Comparison of ENCODE assay signal across 9 cellular contexts in the genomic region with DNA sequence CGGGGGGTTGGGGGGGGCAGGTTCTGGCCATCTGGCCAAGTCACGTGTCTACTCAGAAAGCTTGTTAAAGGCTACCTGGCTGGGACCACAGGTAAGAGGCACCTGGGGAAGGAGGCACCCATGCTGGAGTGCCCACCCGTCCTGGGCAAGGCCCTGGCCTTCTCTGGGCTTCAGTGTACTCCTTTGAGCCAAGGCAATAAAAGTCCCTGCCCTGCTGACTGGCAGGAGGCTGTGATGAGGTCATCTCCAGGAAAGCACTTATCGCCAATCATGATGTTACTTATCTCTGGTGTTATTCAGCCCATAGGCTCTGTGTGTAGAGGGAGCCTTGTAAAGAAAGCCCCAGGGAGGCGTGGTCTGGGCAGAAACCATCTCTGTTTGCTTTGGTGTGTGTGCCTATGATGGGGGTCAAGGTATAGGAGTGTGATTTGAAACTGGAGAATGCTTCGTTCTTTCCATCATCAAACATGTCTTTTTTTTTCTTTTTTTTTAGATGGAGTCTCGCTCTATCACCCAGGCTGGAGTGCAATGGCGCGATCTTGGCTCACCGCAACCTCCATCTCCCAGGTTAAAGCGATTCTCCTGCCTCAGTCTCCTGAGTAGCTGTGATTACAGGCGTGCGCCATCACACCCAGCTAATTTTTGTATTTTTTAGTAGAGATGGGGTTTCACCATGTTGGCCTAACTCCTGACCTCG. TPM values are rescaled to one million over a fixed set of nuclear protein-coding genes. Genes with fewer than 3 reads are reported as not detected.
DNase-seq lines count a peak whose midpoint lies in the region; ATAC-seq, FAIRE-seq and TF ChIP-seq lines count a peak whose summit lies in the region.
"Had no signal": no experiment of that assay in that cellular context is flagged by ENCODE, and none has a peak within 500 bp of the region (broad histone marks: within the 10 kb centered on the region; RNA-seq: fewer than 3 reads in every experiment).

No MANE protein-coding gene starts in this region.

- H3K27me3 ChIP-seq in adrenal gland (no peaks in the 10 kb centered on the region), HepG2 (ENCODE audit: control insufficient read depth in 1 of 2, insufficient read depth in 2 of 2, low read length in 2 of 2) (peaks cover 0 to 25% of the 10 kb centered on the region in 2 experiments; a peak in 2 of 5 replicates)

- H3K36me3 Mint-ChIP-seq in activated T-cell treated with anti-CD3 and anti-CD28 coated beads, Interleukin-2, amount 50 U/mL, for 4 hours (ENCODE audit: insufficient read depth) = no peaks in the 10 kb centered on the region

- peak; percentile 62 to 68 for ATAC-seq in activated T-cell treated with anti-CD3 and anti-CD28 coated beads, Interleukin-2, amount 50 U/mL, for 4 hours
- peak; percentile 6 for ATAC-seq in HepG2
- ATAC-seq in HG03039 (IDR thresholded peaks at IDR 0.05; ENCODE audit: unreplicated experiment) = no peak
- no peak for ATAC-seq in HG02763 (IDR thresholded peaks at IDR 0.05; ENCODE audit: unreplicated experiment)

- CTCF ChIA-PET in HepG2 (lab: Yijun Ruan, JAX; ENCODE audit: low intra/inter-chr PET ratio, low total read pairs) = no interaction called here

- no peak for TF ChIP-seq EP300 in HepG2 (IDR thresholded peaks at IDR 0.05; ENCODE audit: low read depth in 2 of 2, low read length in 2 of 2)
- TF ChIP-seq EP300 in HepG2 (CRISPR knock-in tag; IDR thresholded peaks at IDR 0.05; ENCODE audit: borderline replicate concordance) = no peak

- TF ChIP-seq RAD21 in HepG2 (CRISPR knock-in tag; IDR thresholded peaks at IDR 0.05) = no peak

- TF ChIP-seq CTCF in adrenal gland (IDR thresholded peaks at IDR 0.05) = no peak
- TF ChIP-seq CTCF in HepG2 (CRISPR knock-in tag; IDR thresholded peaks at IDR 0.05) = no peak

- intact Hi-C loops in adrenal gland (cut with DNase I) (no loop called here), HepG2 (cut with micrococcal nuclease; ENCODE audit: unreplicated experiment) (loop anchor here (2.0 kb wide), 1 partner anchor 27 kb away; no protein-coding TSS in a partner anchor)

- H3K4me1 Mint-ChIP-seq in activated T-cell treated with anti-CD3 and anti-CD28 coated beads, Interleukin-2, amount 50 U/mL, for 4 hours (ENCODE audit: low read depth) = peaks cover 24% of the 10 kb centered on the region

- H3K4me1 ChIP-seq in adrenal gland (replicated peaks in 1 of 2) = peaks cover 11 to 26% of the 10 kb centered on the region in 2 donors
- H3K4me1 ChIP-seq in HepG2 (ENCODE audit: insufficient read depth, low read length) = peaks cover 61% of the 10 kb centered on the region

- 61 to 75% (median 67%) methylated on average over 11 to 14 of the region's 14 CpGs for WGBS in adrenal gland, 4 donors
- WGBS in HepG2 (ENCODE audit: low lambda C conversion rate) = 60% methylated on average over 11 of the region's 14 CpGs

- no peaks in the 10 kb centered on the region for H3K9me3 Mint-ChIP-seq in activated T-cell treated with anti-CD3 and anti-CD28 coated beads, Interleukin-2, amount 50 U/mL, for 4 hours

- no peak overlapping the region for H3K9ac ChIP-seq in HepG2 (ENCODE audit: insufficient read depth, low read depth, low read length)

- peak; percentile 49 for FAIRE-seq in HepG2 (lab: Jason Lieb, UNC)

- H3K27me3 Mint-ChIP-seq in activated T-cell treated with anti-CD3 and anti-CD28 coated beads, Interleukin-2, amount 50 U/mL, for 4 hours (ENCODE audit: low read depth) = peaks cover 2% of the 10 kb centered on the region

- no peak for TF ChIP-seq POLR2A in adrenal gland (IDR thresholded peaks at IDR 0.05)
- TF ChIP-seq POLR2A in HepG2 (IDR thresholded peaks at IDR 0.05; ENCODE audit: insufficient read depth in 1 of 2, low read depth in 2 of 2, low read length in 2 of 2) = no peak

- no peak for DNase-seq in activated T-cell treated with anti-CD3 and anti-CD28 coated beads, Interleukin-2, amount 50 U/mL, for 4 hours
- DNase-seq in activated T-cell treated with anti-CD3 and anti-CD28 coated beads for 4 hours (no peak), NCI-H2196 treated with DMSO at 0.1 percent for 48 hours (lab: John Stamatoyannopoulos, UW; ENCODE audit: unreplicated experiment) (peak; percentile 99), adrenal gland (peak in 6 of 7 donors; percentile 65 to 78 (median 73)), HepG2 (ENCODE audit: low spot score) (peak; percentile 89), activated gamma-delta T cell treated with Interleukin-2 at 50 U/mL for 16 hours (no peak)

- H3K9me3 ChIP-seq in adrenal gland (replicated peaks in 1 of 3) (no peaks in the 10 kb centered on the region), HepG2 (ENCODE audit: low read length) (no peaks in the 10 kb centered on the region)

- H3K36me3 ChIP-seq in adrenal gland (replicated peaks in 1 of 2) (no peaks in the 10 kb centered on the region), HepG2 (replicated peaks in 1 of 2; ENCODE audit: control insufficient read depth in 1 of 2, insufficient read depth in 2 of 2, low read length in 2 of 2) (no peaks in the 10 kb centered on the region)

- H3K4me3 ChIP-seq in adrenal gland = no peak overlapping the region
- peak overlapping the region in 1 of 3 experiments; percentile 39; a peak in 1 of 6 replicates for H3K4me3 ChIP-seq in HepG2 (replicated peaks in 1 of 3; ENCODE audit: insufficient read depth in 1 of 3, low read depth in 2 of 3, low read length in 3 of 3)

- in situ Hi-C loops in HepG2 (cut with HindIII; ENCODE audit: extremely low pct_ligation_motif_present, low pct_unique_long_range_greater_than_20kb) = no loop called here

- H2AFZ ChIP-seq in HepG2 (ENCODE audit: low read length) = no peak overlapping the region

- POLR2A ChIA-PET in HepG2 (lab: Yijun Ruan, JAX) = interaction anchor here (1.7 kb wide), 1 partner anchor 16 kb away, joined by 4 read pairs; no protein-coding TSS in a partner anchor

- no TSS peak for BruUV-seq in HepG2 (replicated peaks; lab: Mats Ljungman, UMichigan)

- H3K4me2 ChIP-seq in HepG2 (ENCODE audit: low read depth, low read length) = peak overlapping the region; percentile 72

- no peak overlapping the region for H3K4me3 Mint-ChIP-seq in activated T-cell treated with anti-CD3 and anti-CD28 coated beads, Interleukin-2, amount 50 U/mL, for 4 hours

- no peaks in the 10 kb centered on the region for H4K20me1 ChIP-seq in HepG2 (ENCODE audit: insufficient read depth, low read length)

- H3K79me2 ChIP-seq in HepG2 (ENCODE audit: insufficient read depth, low read length) = peaks cover 12% of the 10 kb centered on the region

- H3K27ac ChIP-seq in adrenal gland = peak overlapping the region in 3 of 5 donors; percentile 10 to 75 (median 56)
- H3K27ac ChIP-seq in HepG2 (ENCODE audit: extremely low read length, insufficient read depth, low read length) = no peak overlapping the region

RNA-seq across cellular contexts. Expression of gene CLDN4, which starts 2.5 kb away (rescaled TPM):
- total RNA-seq in activated T-cell treated with anti-CD3 and anti-CD28 coated beads, Interleukin-2, amount 50 U/mL, for 4 hours = under 1 TPM; 0.24 to 0.56 (median 0.32) TPM
- total RNA-seq in adrenal gland (1 to 10 TPM in 1 of 8 donors, under 1 TPM in 6, not detected in 1; 0.16 to 1.2 (median 0.41) TPM), HepG2 (2016; rRNA removed; fragmentation: Illumina TruSeq; extraction: Trizol) (9.4 and 28.2 TPM in 2 replicates)
- polyA plus RNA-seq in adrenal gland (under 1 TPM; 0.04 to 0.48 (median 0.37) TPM), HepG2 (2011; rRNA removed) (35.7 and 47.4 TPM in 2 replicates)
- 4.3 and 4.7 TPM in 2 replicates for total RNA-seq in HepG2 (2016; cell fraction: cytosol; rRNA removed; fragmentation: Illumina TruSeq; extraction: Trizol; ENCODE audit: low read depth)
- total RNA-seq in HepG2 (2016; cell fraction: insoluble cytoplasmic fraction; rRNA removed; fragmentation: Illumina TruSeq; extraction: Trizol) = 9.9 and 28.5 TPM in 2 replicates
- total RNA-seq in HepG2 (2016; cell fraction: membrane; rRNA removed; fragmentation: Illumina TruSeq; extraction: Trizol) = 7.4 and 7.9 TPM in 2 replicates
- 24.8 and 28.9 TPM in 2 replicates for total RNA-seq in HepG2 (2016; cell fraction: nucleus; rRNA removed; fragmentation: Illumina TruSeq; extraction: Trizol)
- 46.8 and 65.8 TPM in 2 replicates for polyA plus RNA-seq in HepG2 (2011; cell fraction: cytosol; rRNA removed)
- polyA plus RNA-seq in HepG2 (2011; cell fraction: nucleus; rRNA removed) = 34.9 and 35.5 TPM in 2 replicates
- polyA plus RNA-seq in HepG2 (2012) = 16.0 and 29.2 TPM in 2 replicates
- 2.9 and 3.1 TPM in 2 replicates for polyA plus RNA-seq in HepG2 (2016; cell fraction: cytosol; fragmentation: Illumina TruSeq; extraction: Trizol; ENCODE audit: low read depth)
- 8.7 and 9.9 TPM in 2 replicates for polyA plus RNA-seq in HepG2 (2016; cell fraction: insoluble cytoplasmic fraction; fragmentation: Illumina TruSeq; extraction: Trizol; ENCODE audit: low read depth)
- polyA plus RNA-seq in HepG2 (2016; cell fraction: membrane; fragmentation: Illumina TruSeq; extraction: Trizol; ENCODE audit: low read depth) = 3.9 and 4.0 TPM in 2 replicates
- 34.6 and 39.8 TPM in 2 replicates for polyA plus RNA-seq in HepG2 (2016; cell fraction: nucleus; fragmentation: Illumina TruSeq; extraction: Trizol; ENCODE audit: insufficient read depth, low read depth)
- polyA minus RNA-seq in HepG2 (2011; rRNA and poly(A)+ RNA removed; ENCODE audit: low replicate concordance) = 55.3 and 116 TPM in 2 replicates
- 39.1 and 50.4 TPM in 2 replicates for polyA minus RNA-seq in HepG2 (2011; cell fraction: cytosol; rRNA and poly(A)+ RNA removed)
- 8.5 and 9.7 TPM in 2 replicates for polyA minus RNA-seq in HepG2 (2011; cell fraction: nucleus; rRNA and poly(A)+ RNA removed)

RNA-seq across cellular contexts. Expression of gene METTL27, which starts 14.1 kb away (rescaled TPM):
- under 1 TPM in 2 of 3 donors, not detected in 1; 0.41 to 0.69 TPM for total RNA-seq in activated T-cell treated with anti-CD3 and anti-CD28 coated beads, Interleukin-2, amount 50 U/mL, for 4 hours
- total RNA-seq in adrenal gland (1 to 10 TPM in 7 of 8 donors, not detected in 1; 1.3 to 8.3 (median 3.3) TPM), HepG2 (2016; rRNA removed; fragmentation: Illumina TruSeq; extraction: Trizol) (1.2 and 2.0 TPM in 2 replicates)
- polyA plus RNA-seq in adrenal gland (1 to 10 TPM in 2 of 3 donors, under 1 TPM in 1; 0.40 to 2.2 (median 1.1) TPM), HepG2 (2011; rRNA removed) (3.0 and 3.6 TPM in 2 replicates)
- 0.88 and 1.1 TPM in 2 replicates for total RNA-seq in HepG2 (2016; cell fraction: cytosol; rRNA removed; fragmentation: Illumina TruSeq; extraction: Trizol; ENCODE audit: low read depth)
- 1.3 and 1.7 TPM in 2 replicates for total RNA-seq in HepG2 (2016; cell fraction: insoluble cytoplasmic fraction; rRNA removed; fragmentation: Illumina TruSeq; extraction: Trizol)
- 0.77 and 1.5 TPM in 2 replicates for total RNA-seq in HepG2 (2016; cell fraction: membrane; rRNA removed; fragmentation: Illumina TruSeq; extraction: Trizol)
- 0.60 and 0.99 TPM in 2 replicates for total RNA-seq in HepG2 (2016; cell fraction: nucleus; rRNA removed; fragmentation: Illumina TruSeq; extraction: Trizol)
- polyA plus RNA-seq in HepG2 (2011; cell fraction: cytosol; rRNA removed) = 1.5 and 4.7 TPM in 2 replicates
- polyA plus RNA-seq in HepG2 (2011; cell fraction: nucleus; rRNA removed) = 3.3 and 4.0 TPM in 2 replicates
- polyA plus RNA-seq in HepG2 (2012) = 1.8 and 2.3 TPM in 2 replicates
- polyA plus RNA-seq in HepG2 (2016; cell fraction: cytosol; fragmentation: Illumina TruSeq; extraction: Trizol; ENCODE audit: low read depth) = 1.4 and 1.7 TPM in 2 replicates
- polyA plus RNA-seq in HepG2 (2016; cell fraction: insoluble cytoplasmic fraction; fragmentation: Illumina TruSeq; extraction: Trizol; ENCODE audit: low read depth) = 0.83 and 1.6 TPM in 2 replicates
- polyA plus RNA-seq in HepG2 (2016; cell fraction: membrane; fragmentation: Illumina TruSeq; extraction: Trizol; ENCODE audit: low read depth) = 0.92 and 1.7 TPM in 2 replicates
- 1.5 and 1.8 TPM in 2 replicates for polyA plus RNA-seq in HepG2 (2016; cell fraction: nucleus; fragmentation: Illumina TruSeq; extraction: Trizol; ENCODE audit: insufficient read depth, low read depth)
- 3.6 and 5.4 TPM in 2 replicates for polyA minus RNA-seq in HepG2 (2011; rRNA and poly(A)+ RNA removed; ENCODE audit: low replicate concordance)
- polyA minus RNA-seq in HepG2 (2011; cell fraction: cytosol; rRNA and poly(A)+ RNA removed) = 0.69 and 0.70 TPM in 2 replicates
- polyA minus RNA-seq in HepG2 (2011; cell fraction: nucleus; rRNA and poly(A)+ RNA removed) = 2.1 and 3.7 TPM in 2 replicates

RNA-seq across cellular contexts. Expression of gene TMEM270, which starts 32.7 kb away (rescaled TPM):
- total RNA-seq in activated T-cell treated with anti-CD3 and anti-CD28 coated beads, Interleukin-2, amount 50 U/mL, for 4 hours = not detected
- total RNA-seq in adrenal gland (not detected), HepG2 (2016; rRNA removed; fragmentation: Illumina TruSeq; extraction: Trizol) (not detected in 2 replicates)
- polyA plus RNA-seq in adrenal gland (under 1 TPM in 2 of 3 donors, not detected in 1; 0.20 to 0.56 TPM), HepG2 (2011; rRNA removed) (not detected in 2 replicates)
- not detected in 2 replicates for total RNA-seq in HepG2 (2016; cell fraction: cytosol; rRNA removed; fragmentation: Illumina TruSeq; extraction: Trizol; ENCODE audit: low read depth)
- total RNA-seq in HepG2 (2016; cell fraction: insoluble cytoplasmic fraction; rRNA removed; fragmentation: Illumina TruSeq; extraction: Trizol) = not detected in 2 replicates
- total RNA-seq in HepG2 (2016; cell fraction: membrane; rRNA removed; fragmentation: Illumina TruSeq; extraction: Trizol) = not detected in 2 replicates
- total RNA-seq in HepG2 (2016; cell fraction: nucleus; rRNA removed; fragmentation: Illumina TruSeq; extraction: Trizol) = not detected in 2 replicates
- polyA plus RNA-seq in HepG2 (2011; cell fraction: cytosol; rRNA removed) = not detected in 2 replicates
- not detected in 2 replicates for polyA plus RNA-seq in HepG2 (2011; cell fraction: nucleus; rRNA removed)
- polyA plus RNA-seq in HepG2 (2012) = not detected in 2 replicates
- polyA plus RNA-seq in HepG2 (2016; cell fraction: cytosol; fragmentation: Illumina TruSeq; extraction: Trizol; ENCODE audit: low read depth) = not detected in 2 replicates
- polyA plus RNA-seq in HepG2 (2016; cell fraction: insoluble cytoplasmic fraction; fragmentation: Illumina TruSeq; extraction: Trizol; ENCODE audit: low read depth) = not detected in 2 replicates
- not detected in 2 replicates for polyA plus RNA-seq in HepG2 (2016; cell fraction: membrane; fragmentation: Illumina TruSeq; extraction: Trizol; ENCODE audit: low read depth)
- not detected in 2 replicates for polyA plus RNA-seq in HepG2 (2016; cell fraction: nucleus; fragmentation: Illumina TruSeq; extraction: Trizol; ENCODE audit: insufficient read depth, low read depth)
- polyA minus RNA-seq in HepG2 (2011; rRNA and poly(A)+ RNA removed; ENCODE audit: low replicate concordance) = 1.4 TPM in 1 of 2 replicates, not detected in the other
- polyA minus RNA-seq in HepG2 (2011; cell fraction: cytosol; rRNA and poly(A)+ RNA removed) = not detected in 2 replicates
- polyA minus RNA-seq in HepG2 (2011; cell fraction: nucleus; rRNA and poly(A)+ RNA removed) = not detected in 2 replicates
- polyA plus RNA-seq: BJ had no signal

RNA-seq across cellular contexts. Expression of gene CLDN3, which starts 58.2 kb away (rescaled TPM):
- total RNA-seq in activated T-cell treated with anti-CD3 and anti-CD28 coated beads, Interleukin-2, amount 50 U/mL, for 4 hours = under 1 TPM; 0.16 to 0.23 (median 0.22) TPM
- total RNA-seq in adrenal gland (under 1 TPM in 4 of 8 donors, not detected in 4; 0.22 to 0.72 (median 0.42) TPM), HepG2 (2016; rRNA removed; fragmentation: Illumina TruSeq; extraction: Trizol) (0.31 TPM in 1 of 2 replicates, not detected in the other)
- polyA plus RNA-seq in adrenal gland (under 1 TPM in 2 of 3 donors, not detected in 1; 0.24 to 0.40 TPM), HepG2 (2011; rRNA removed) (0.51 and 0.59 TPM in 2 replicates)
- 0.40 TPM in 1 of 2 replicates, not detected in the other for total RNA-seq in HepG2 (2016; cell fraction: cytosol; rRNA removed; fragmentation: Illumina TruSeq; extraction: Trizol; ENCODE audit: low read depth)
- total RNA-seq in HepG2 (2016; cell fraction: insoluble cytoplasmic fraction; rRNA removed; fragmentation: Illumina TruSeq; extraction: Trizol) = 0.32 TPM in 1 of 2 replicates, not detected in the other
- total RNA-seq in HepG2 (2016; cell fraction: membrane; rRNA removed; fragmentation: Illumina TruSeq; extraction: Trizol) = 0.19 TPM in 1 of 2 replicates, not detected in the other
- total RNA-seq in HepG2 (2016; cell fraction: nucleus; rRNA removed; fragmentation: Illumina TruSeq; extraction: Trizol) = 0.40 and 0.50 TPM in 2 replicates
- 0.59 and 1.2 TPM in 2 replicates for polyA plus RNA-seq in HepG2 (2011; cell fraction: cytosol; rRNA removed)
- 0.71 and 1.2 TPM in 2 replicates for polyA plus RNA-seq in HepG2 (2011; cell fraction: nucleus; rRNA removed)
- 1.0 and 1.2 TPM in 2 replicates for polyA plus RNA-seq in HepG2 (2012)
- polyA plus RNA-seq in HepG2 (2016; cell fraction: cytosol; fragmentation: Illumina TruSeq; extraction: Trizol; ENCODE audit: low read depth) = 0.24 and 0.34 TPM in 2 replicates
- 0.24 and 0.32 TPM in 2 replicates for polyA plus RNA-seq in HepG2 (2016; cell fraction: insoluble cytoplasmic fraction; fragmentation: Illumina TruSeq; extraction: Trizol; ENCODE audit: low read depth)
- polyA plus RNA-seq in HepG2 (2016; cell fraction: membrane; fragmentation: Illumina TruSeq; extraction: Trizol; ENCODE audit: low read depth) = 0.38 and 0.39 TPM in 2 replicates
- polyA plus RNA-seq in HepG2 (2016; cell fraction: nucleus; fragmentation: Illumina TruSeq; extraction: Trizol; ENCODE audit: insufficient read depth, low read depth) = 0.49 and 1.4 TPM in 2 replicates
- 0.26 and 0.98 TPM in 2 replicates for polyA minus RNA-seq in HepG2 (2011; rRNA and poly(A)+ RNA removed; ENCODE audit: low replicate concordance)
- polyA minus RNA-seq in HepG2 (2011; cell fraction: cytosol; rRNA and poly(A)+ RNA removed) = 0.49 and 1.1 TPM in 2 replicates
- polyA minus RNA-seq in HepG2 (2011; cell fraction: nucleus; rRNA and poly(A)+ RNA removed) = not detected in 2 replicates
- polyA plus RNA-seq: BJ had no signal

Comparison
In these comparisons a context has a peak if more than half of its experiments do, and no peak if none do; other contexts are left out.
1. ATAC-seq: peak in activated T-cell treated with anti-CD3 and anti-CD28 coated beads, Interleukin-2, amount 50 U/mL, for 4 hours (2 of 2) and HepG2 (single experiment); none in HG03039 (single experiment) and HG02763 (single experiment).
2. DNase-seq: peak in NCI-H2196 treated with DMSO at 0.1 percent for 48 hours (single experiment), adrenal gland (6 of 7) and HepG2 (single experiment); none in activated T-cell treated with anti-CD3 and anti-CD28 coated beads, Interleukin-2, amount 50 U/mL, for 4 hours (single experiment), activated T-cell treated with anti-CD3 and anti-CD28 coated beads for 4 hours (single experiment) and activated gamma-delta T cell treated with Interleukin-2 at 50 U/mL for 16 hours (single experiment).